ENCODE assay signal across 1 cellular context in genomic region chr11:74749965-74750296, GRCh38.
TF ChIP-seq lines count a peak whose summit lies in the region.

No MANE protein-coding gene starts in this region.

TF ChIP-seq in WTC11, 78 proteins besides CTCF, POLR2A, EP300 and RAD21 (continued from another document):
- TF ChIP-seq, protein P1, sequence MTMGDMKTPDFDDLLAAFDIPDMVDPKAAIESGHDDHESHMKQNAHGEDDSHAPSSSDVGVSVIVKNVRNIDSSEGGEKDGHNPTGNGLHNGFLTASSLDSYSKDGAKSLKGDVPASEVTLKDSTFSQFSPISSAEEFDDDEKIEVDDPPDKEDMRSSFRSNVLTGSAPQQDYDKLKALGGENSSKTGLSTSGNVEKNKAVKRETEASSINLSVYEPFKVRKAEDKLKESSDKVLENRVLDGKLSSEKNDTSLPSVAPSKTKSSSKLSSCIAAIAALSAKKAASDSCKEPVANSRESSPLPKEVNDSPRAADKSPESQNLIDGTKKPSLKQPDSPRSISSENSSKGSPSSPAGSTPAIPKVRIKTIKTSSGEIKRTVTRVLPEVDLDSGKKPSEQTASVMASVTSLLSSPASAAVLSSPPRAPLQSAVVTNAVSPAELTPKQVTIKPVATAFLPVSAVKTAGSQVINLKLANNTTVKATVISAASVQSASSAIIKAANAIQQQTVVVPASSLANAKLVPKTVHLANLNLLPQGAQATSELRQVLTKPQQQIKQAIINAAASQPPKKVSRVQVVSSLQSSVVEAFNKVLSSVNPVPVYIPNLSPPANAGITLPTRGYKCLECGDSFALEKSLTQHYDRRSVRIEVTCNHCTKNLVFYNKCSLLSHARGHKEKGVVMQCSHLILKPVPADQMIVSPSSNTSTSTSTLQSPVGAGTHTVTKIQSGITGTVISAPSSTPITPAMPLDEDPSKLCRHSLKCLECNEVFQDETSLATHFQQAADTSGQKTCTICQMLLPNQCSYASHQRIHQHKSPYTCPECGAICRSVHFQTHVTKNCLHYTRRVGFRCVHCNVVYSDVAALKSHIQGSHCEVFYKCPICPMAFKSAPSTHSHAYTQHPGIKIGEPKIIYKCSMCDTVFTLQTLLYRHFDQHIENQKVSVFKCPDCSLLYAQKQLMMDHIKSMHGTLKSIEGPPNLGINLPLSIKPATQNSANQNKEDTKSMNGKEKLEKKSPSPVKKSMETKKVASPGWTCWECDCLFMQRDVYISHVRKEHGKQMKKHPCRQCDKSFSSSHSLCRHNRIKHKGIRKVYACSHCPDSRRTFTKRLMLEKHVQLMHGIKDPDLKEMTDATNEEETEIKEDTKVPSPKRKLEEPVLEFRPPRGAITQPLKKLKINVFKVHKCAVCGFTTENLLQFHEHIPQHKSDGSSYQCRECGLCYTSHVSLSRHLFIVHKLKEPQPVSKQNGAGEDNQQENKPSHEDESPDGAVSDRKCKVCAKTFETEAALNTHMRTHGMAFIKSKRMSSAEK (CRISPR knock-in tag; IDR thresholded peaks at IDR 0.05; ENCODE audit: borderline replicate concordance), result no peak
- TF ChIP-seq, protein P2, sequence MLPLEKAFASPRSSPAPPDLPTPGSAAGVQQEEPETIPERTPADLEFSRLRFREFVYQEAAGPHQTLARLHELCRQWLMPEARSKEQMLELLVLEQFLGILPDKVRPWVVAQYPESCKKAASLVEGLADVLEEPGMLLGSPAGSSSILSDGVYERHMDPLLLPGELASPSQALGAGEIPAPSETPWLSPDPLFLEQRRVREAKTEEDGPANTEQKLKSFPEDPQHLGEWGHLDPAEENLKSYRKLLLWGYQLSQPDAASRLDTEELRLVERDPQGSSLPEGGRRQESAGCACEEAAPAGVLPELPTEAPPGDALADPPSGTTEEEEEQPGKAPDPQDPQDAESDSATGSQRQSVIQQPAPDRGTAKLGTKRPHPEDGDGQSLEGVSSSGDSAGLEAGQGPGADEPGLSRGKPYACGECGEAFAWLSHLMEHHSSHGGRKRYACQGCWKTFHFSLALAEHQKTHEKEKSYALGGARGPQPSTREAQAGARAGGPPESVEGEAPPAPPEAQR (CRISPR knock-in tag; IDR thresholded peaks at IDR 0.05), result no peak
- no peak for TF ChIP-seq RORB (CRISPR knock-in tag; IDR thresholded peaks at IDR 0.05)
- no peak for TF ChIP-seq MAX (CRISPR knock-in tag; IDR thresholded peaks at IDR 0.05)
- no peak for TF ChIP-seq MXD4 (CRISPR knock-in tag; IDR thresholded peaks at IDR 0.05; ENCODE audit: borderline replicate concordance)
